ENCODE assay signal across 1 cellular context in the genomic region with DNA sequence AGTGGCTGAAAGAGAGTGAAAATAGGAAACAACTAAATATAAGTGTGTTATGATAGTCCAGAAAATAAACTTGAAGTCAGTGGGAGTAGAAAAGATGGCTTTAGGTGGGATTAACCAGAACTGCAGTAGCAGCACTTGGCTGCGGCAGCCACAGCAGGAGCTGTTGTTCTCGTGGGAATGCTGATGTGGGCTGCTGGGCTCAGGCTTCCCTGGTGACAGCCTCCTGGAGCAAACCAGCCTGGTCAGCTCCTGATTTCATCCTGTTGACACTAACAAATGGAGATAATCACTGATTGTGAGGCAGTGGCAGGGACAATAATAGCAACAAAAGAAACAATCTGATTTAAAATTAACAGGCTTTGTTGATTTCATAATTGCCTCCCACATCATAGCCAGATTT.
TF ChIP-seq lines count a peak whose summit lies in the region.

No MANE protein-coding gene starts in this region.

TF ChIP-seq in HepG2, 621 proteins besides CTCF, POLR2A, EP300 and RAD21 (continued from another document):
- no peak for TF ChIP-seq ZNF512B (CRISPR knock-in tag; IDR thresholded peaks at IDR 0.05; ENCODE audit: borderline replicate concordance)
- TF ChIP-seq ZNF614 (CRISPR knock-in tag; IDR thresholded peaks at IDR 0.05; ENCODE audit: borderline replicate concordance): no peak
- TF ChIP-seq TCF12 (IDR thresholded peaks at IDR 0.05): no peak
- no peak for TF ChIP-seq TCF12 (CRISPR knock-in tag; IDR thresholded peaks at IDR 0.05)
- TF ChIP-seq ZNF770 (CRISPR knock-in tag; IDR thresholded peaks at IDR 0.05): no peak
- no peak for TF ChIP-seq GATAD1 (CRISPR knock-in tag; IDR thresholded peaks at IDR 0.05)
- TF ChIP-seq RNF2 (conservative IDR thresholded peaks at IDR 0.05; ENCODE audit: low read depth): no peak
- TF ChIP-seq GABPA (IDR thresholded peaks at IDR 0.05; ENCODE audit: low read depth, low read length): no peak
- TF ChIP-seq GABPA (CRISPR knock-in tag; IDR thresholded peaks at IDR 0.05; ENCODE audit: low read depth): no peak
- no peak for TF ChIP-seq ZNF446 (CRISPR knock-in tag; IDR thresholded peaks at IDR 0.05)
- no peak for TF ChIP-seq CENPT (CRISPR knock-in tag; IDR thresholded peaks at IDR 0.05; ENCODE audit: low read depth)
TF ChIP-seq in HepG2: peak in this region for 0.
